In genomic region chr12:48936379-48936979, GRCh38 we compare ENCODE assay signal across 8 cellular contexts. TPM values are rescaled to one million over a fixed set of nuclear protein-coding genes. Genes with fewer than 3 reads are reported as not detected.
DNase-seq lines count a peak whose midpoint lies in the region; ATAC-seq and TF ChIP-seq lines count a peak whose summit lies in the region.

No MANE protein-coding gene starts in this region.

- POLR2A ChIA-PET in CD4-positive, alpha-beta T cell (lab: Charles Lee): interaction anchor here (0.9 to 2.5 kb wide), 4 partner anchors 12 to 83 kb away, joined by 3 to 12 read pairs (median 6); partner anchors contain the start of genes ARF3 and FKBP11
- POLR2A ChIA-PET in HEK293T (lab: Yijun Ruan, JAX): interaction anchor here (0.7 to 1.4 kb wide), 2 partner anchors 21 to 84 kb away, joined by 3 read pairs; partner anchors contain the start of genes ARF3 and DDX23

- no peaks in the 10 kb centered on the region for H3K27me3 ChIP-seq in CD4-positive, alpha-beta T cell (ENCODE audit: control insufficient read depth, insufficient read depth, low read length)
- H3K27me3 ChIP-seq in esophagus squamous epithelium: no peaks in the 10 kb centered on the region

- peaks cover 2 to 19% (median 12%) of the 10 kb centered on the region in 3 donors for H3K4me1 ChIP-seq in esophagus squamous epithelium

- peak overlapping the region; percentile 32 for H3K27ac Mint-ChIP-seq in CD4-positive, alpha-beta T cell
- H3K27ac Mint-ChIP-seq in natural killer cell treated with Interleukin-12 subunit alpha and Interleukin-12 subunit beta and Interleukin-15 and Interleukin-18, amount 100 ng/mL, for 72 hours: peak overlapping the region; percentile 36 to 90

- no peak for TF ChIP-seq POLR2A in esophagus squamous epithelium (IDR thresholded peaks at IDR 0.05)

- peak; percentile 94 for TF ChIP-seq CTCF in CD4-positive, alpha-beta T cell (IDR thresholded peaks at IDR 0.05)
- TF ChIP-seq CTCF in esophagus squamous epithelium (IDR thresholded peaks at IDR 0.05): peak; percentile 62 to 93 (median 79)

- CTCF ChIA-PET in CD4-positive, alpha-beta T cell (lab: Charles Lee): interaction anchor here (0.6 to 3.0 kb wide), 7 partner anchors 9 to 83 kb away, joined by 3 to 25 read pairs (median 6); partner anchors contain the start of genes ARF3 and FKBP11
- CTCF ChIA-PET in HEK293T (lab: Yijun Ruan, JAX): interaction anchor here (0.6 to 4.3 kb wide), 12 partner anchors 9 to 84 kb away, joined by 3 to 16 read pairs (median 4); partner anchors contain the start of genes ARF3, FKBP11 and RND1

- H3K9me3 ChIP-seq in CD4-positive, alpha-beta T cell (ENCODE audit: control insufficient read depth, low read length): no peaks in the 10 kb centered on the region
- no peaks in the 10 kb centered on the region for H3K9me3 ChIP-seq in esophagus squamous epithelium

- peaks cover 22 to 98% (median 24%) of the 10 kb centered on the region in 3 donors for H3K36me3 ChIP-seq in esophagus squamous epithelium

- peak; percentile 60 for ATAC-seq in CD4-positive, alpha-beta T cell (ENCODE audit: poor library complexity)
- peak in 1 of 2 donors; percentile 70 for ATAC-seq in natural killer cell treated with Interleukin-12 subunit alpha and Interleukin-12 subunit beta and Interleukin-15 and Interleukin-18, amount 100 ng/mL, for 72 hours
- ATAC-seq in HG02678 (IDR thresholded peaks at IDR 0.05; ENCODE audit: unreplicated experiment): no peak

- no peaks in the 10 kb centered on the region for H3K27me3 Mint-ChIP-seq in CD4-positive, alpha-beta T cell
- no peaks in the 10 kb centered on the region for H3K27me3 Mint-ChIP-seq in natural killer cell treated with Interleukin-12 subunit alpha and Interleukin-12 subunit beta and Interleukin-15 and Interleukin-18, amount 100 ng/mL, for 72 hours

- H3K36me3 Mint-ChIP-seq in CD4-positive, alpha-beta T cell (ENCODE audit: low read depth): peaks cover 75% of the 10 kb centered on the region
- H3K36me3 Mint-ChIP-seq in natural killer cell treated with Interleukin-12 subunit alpha and Interleukin-12 subunit beta and Interleukin-15 and Interleukin-18, amount 100 ng/mL, for 72 hours: peaks cover 5% of the 10 kb centered on the region

- intact Hi-C loops in CD4-positive, alpha-beta T cell (cut with DNase I, micrococcal nuclease): loop anchor here (1.0 to 5.0 kb wide), 5 partner anchors 12 to 184 kb away; partner anchors contain the start of gene WNT1 (in 1 of the 2)
- intact Hi-C loops in esophagus squamous epithelium (cut with DNase I): no loop called here

- no peak overlapping the region for H3K4me3 ChIP-seq in esophagus squamous epithelium

- no peak overlapping the region for H3K27ac ChIP-seq in CD4-positive, alpha-beta T cell (ENCODE audit: low read depth, low read length)
- H3K27ac ChIP-seq in esophagus squamous epithelium: no peak overlapping the region

- peak; percentile 75 to 87 (median 82) for DNase-seq in CD4-positive, alpha-beta T cell
- DNase-seq in HEK293T (ENCODE audit: extremely low spot score) (peak; percentile 90), OCI-M2 (lab: John Stamatoyannopoulos, UW; ENCODE audit: unreplicated experiment) (peak; percentile 51), activated T-cell treated with anti-CD3 and anti-CD28 coated beads for 48 hours (ENCODE audit: low read depth) (peak; percentile 72), esophagus squamous epithelium (lab: John Stamatoyannopoulos, UW) (no peak)
- DNase-seq in natural killer cell treated with Interleukin-12 subunit alpha and Interleukin-12 subunit beta and Interleukin-15 and Interleukin-18, amount 100 ng/mL, for 72 hours (ENCODE audit: low spot score): peak; percentile 75
- DNase-seq in stimulated activated naive CD4-positive, alpha-beta T cell treated with Interleukin-2 at 50 U/mL for 16 hours (lab: John Stamatoyannopoulos, UW): peak; percentile 71

- H3K4me1 Mint-ChIP-seq in CD4-positive, alpha-beta T cell (ENCODE audit: low read depth): peaks cover 32% of the 10 kb centered on the region
- H3K4me1 Mint-ChIP-seq in natural killer cell treated with Interleukin-12 subunit alpha and Interleukin-12 subunit beta and Interleukin-15 and Interleukin-18, amount 100 ng/mL, for 72 hours (ENCODE audit: low read depth in 2 of 2): peaks cover 40 to 46% of the 10 kb centered on the region in 2 donors

- no peaks in the 10 kb centered on the region for H3K9me3 Mint-ChIP-seq in CD4-positive, alpha-beta T cell
- H3K9me3 Mint-ChIP-seq in natural killer cell treated with Interleukin-12 subunit alpha and Interleukin-12 subunit beta and Interleukin-15 and Interleukin-18, amount 100 ng/mL, for 72 hours: no peaks in the 10 kb centered on the region

- no peak overlapping the region for H3K4me3 Mint-ChIP-seq in CD4-positive, alpha-beta T cell
- H3K4me3 Mint-ChIP-seq in natural killer cell treated with Interleukin-12 subunit alpha and Interleukin-12 subunit beta and Interleukin-15 and Interleukin-18, amount 100 ng/mL, for 72 hours: no peak overlapping the region

TF ChIP-seq in HEK293T, 16 proteins besides CTCF, POLR2A, EP300 and RAD21:
- TF ChIP-seq L3MBTL2 (conservative IDR thresholded peaks at IDR 0.05) (no peak), ELF4 (IDR thresholded peaks at IDR 0.05) (no peak), ZNF384 (IDR thresholded peaks at IDR 0.05) (no peak), ARNT (IDR thresholded peaks at IDR 0.05) (no peak), SUZ12 (IDR thresholded peaks at IDR 0.05) (no peak), FOXK2 (IDR thresholded peaks at IDR 0.05) (no peak), SP1 (IDR thresholded peaks at IDR 0.05) (no peak)
TF ChIP-seq in HEK293T: peak in this region for 0.

RNA-seq across cellular contexts. Expression of gene FKBP11, which starts 11.2 kb away (rescaled TPM):
- 10 to 100 TPM; 82.3 to 85.9 TPM for total RNA-seq in CD4-positive, alpha-beta T cell
- total RNA-seq in esophagus squamous epithelium: 10 to 100 TPM in 3 of 4 donors, 1 to 10 TPM in 1; 9.5 to 28.6 (median 11.8) TPM
- total RNA-seq in natural killer cell treated with Interleukin-12 subunit alpha and Interleukin-12 subunit beta and Interleukin-15 and Interleukin-18, amount 100 ng/mL, for 72 hours: 100 to 1,000 TPM; 101 to 112 TPM

RNA-seq across cellular contexts. Expression of gene ARF3, which starts 20.8 kb away (rescaled TPM):
- total RNA-seq in CD4-positive, alpha-beta T cell: 10 to 100 TPM; 32.0 to 34.6 TPM
- total RNA-seq in esophagus squamous epithelium: 10 to 100 TPM; 52.2 to 76.2 (median 61.6) TPM
- total RNA-seq in natural killer cell treated with Interleukin-12 subunit alpha and Interleukin-12 subunit beta and Interleukin-15 and Interleukin-18, amount 100 ng/mL, for 72 hours: 100 to 1,000 TPM; 125 to 156 TPM

RNA-seq across cellular contexts. Expression of gene WNT10B, which starts 35.1 kb away (rescaled TPM):
- total RNA-seq in CD4-positive, alpha-beta T cell: 10 to 100 TPM; 10.8 TPM
- 1 to 10 TPM in 1 of 4 donors, under 1 TPM in 3; 0.19 to 6.3 (median 0.61) TPM for total RNA-seq in esophagus squamous epithelium
- under 1 TPM in 1 of 2 donors, not detected in 1; 0.50 TPM for total RNA-seq in natural killer cell treated with Interleukin-12 subunit alpha and Interleukin-12 subunit beta and Interleukin-15 and Interleukin-18, amount 100 ng/mL, for 72 hours

RNA-seq across cellular contexts. Expression of gene WNT1, which starts 41.6 kb away (rescaled TPM):
- total RNA-seq in CD4-positive, alpha-beta T cell: 1 to 10 TPM; 1.8 to 2.7 TPM
- total RNA-seq in esophagus squamous epithelium: under 1 TPM in 1 of 4 donors, not detected in 3; 0.41 TPM
- total RNA-seq in natural killer cell treated with Interleukin-12 subunit alpha and Interleukin-12 subunit beta and Interleukin-15 and Interleukin-18, amount 100 ng/mL, for 72 hours: not detected
